Comparison of ENCODE assay signal across 1 cellular context in the genomic region with DNA sequence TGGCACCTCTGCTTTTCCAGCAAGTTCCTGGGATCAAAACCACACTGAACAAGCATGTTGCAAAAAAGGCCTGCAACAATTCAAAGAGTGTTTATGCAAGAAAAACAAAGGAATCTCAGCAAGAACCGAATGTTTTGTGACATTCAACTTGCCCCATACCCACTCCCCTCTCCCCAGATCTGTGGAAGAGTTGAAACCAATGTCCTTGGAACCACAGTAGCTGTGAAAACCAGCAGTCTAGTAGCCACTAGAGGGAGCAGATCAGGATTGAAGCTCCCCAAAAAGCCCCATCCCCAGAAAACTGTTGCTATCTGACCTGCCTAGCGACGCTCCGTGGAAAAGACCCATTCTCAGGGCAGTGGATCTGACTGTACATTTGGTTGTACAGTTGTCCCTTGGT.
TF ChIP-seq lines count a peak whose summit lies in the region.

No MANE protein-coding gene starts in this region.

TF ChIP-seq in IMR-90, 13 proteins besides CTCF, POLR2A, EP300 and RAD21 (continued from another document):
- TF ChIP-seq SMC3 (IDR thresholded peaks at IDR 0.05; ENCODE audit: low read depth, low read length), result no peak; the same call in 1 of the 2 replicates
- no peak for TF ChIP-seq BHLHE40 (IDR thresholded peaks at IDR 0.05; ENCODE audit: low read depth, low read length)
- TF ChIP-seq FOS (IDR thresholded peaks at IDR 0.05; ENCODE audit: low read depth, low read length), result no peak
- TF ChIP-seq RCOR1 (IDR thresholded peaks at IDR 0.05; ENCODE audit: insufficient replicate concordance, low read length), result no peak
- TF ChIP-seq, protein P1, sequence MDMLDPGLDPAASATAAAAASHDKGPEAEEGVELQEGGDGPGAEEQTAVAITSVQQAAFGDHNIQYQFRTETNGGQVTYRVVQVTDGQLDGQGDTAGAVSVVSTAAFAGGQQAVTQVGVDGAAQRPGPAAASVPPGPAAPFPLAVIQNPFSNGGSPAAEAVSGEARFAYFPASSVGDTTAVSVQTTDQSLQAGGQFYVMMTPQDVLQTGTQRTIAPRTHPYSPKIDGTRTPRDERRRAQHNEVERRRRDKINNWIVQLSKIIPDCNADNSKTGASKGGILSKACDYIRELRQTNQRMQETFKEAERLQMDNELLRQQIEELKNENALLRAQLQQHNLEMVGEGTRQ (IDR thresholded peaks at IDR 0.05; ENCODE audit: low read depth, low read length), result no peak
- no peak for TF ChIP-seq CHD1 (IDR thresholded peaks at IDR 0.05; ENCODE audit: low read depth, low read length)
